Comparison of ENCODE assay signal across 11 cellular contexts in genomic region chr6:24287239-24287638, GRCh38.
"Had no signal": no experiment of that assay in that cellular context is flagged by ENCODE, and none has a peak within 500 bp of the region (broad histone marks: within the 10 kb centered on the region; RNA-seq: fewer than 3 reads in every experiment).

No MANE protein-coding gene starts in this region.

- H3K36me3 ChIP-seq: HAP-1 had no signal

- H3K9me3 ChIP-seq: HAP-1 had no signal

- H3K9ac ChIP-seq: GM23248 had no signal

- DNase-seq: GM23248, GOT3, H7, H9, HCEC 1CT, HFFc6 had no signal

- H3K27ac Mint-ChIP-seq: GM23338, H9, HFFc6 had no signal

- H3K4me2 ChIP-seq: GM23338 had no signal

- H2AFZ ChIP-seq: GM23248, GM23338 had no signal

- H3K4me1 ChIP-seq: HAP-1 had no signal

- H3K27ac ChIP-seq: GM23248 had no signal

- H3K9me3 Mint-ChIP-seq: GM23338, H9 had no signal

- H3K4me3 ChIP-seq: GM23248, GM23338, HAP-1 had no signal

- FAIRE-seq: H1, H54 had no signal

- H3K4me3 Mint-ChIP-seq: GM23338, H9, HFFc6 had no signal

- ATAC-seq: GM23338, HCT116 had no signal
